Comparison of ENCODE assay signal across 7 cellular contexts in the genomic region with DNA sequence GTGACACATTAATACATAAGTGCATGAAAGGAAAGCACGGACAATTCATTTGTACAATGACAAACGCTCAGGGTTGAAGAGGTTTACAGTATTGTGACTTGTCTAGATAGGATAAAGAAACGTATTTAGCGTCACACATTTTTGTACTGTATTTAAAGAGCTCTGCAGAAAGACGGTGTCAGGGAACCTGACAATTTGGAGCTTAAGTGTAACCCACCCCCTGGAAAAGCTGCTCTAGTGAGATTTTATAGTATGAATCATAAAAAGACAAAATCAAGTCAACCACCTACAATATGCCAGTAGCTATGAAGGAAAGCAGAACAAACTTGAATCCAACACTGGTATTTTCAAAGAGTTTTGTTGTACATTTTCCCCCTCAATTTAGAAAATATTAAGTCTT. TPM values are rescaled to one million over a fixed set of nuclear protein-coding genes. Genes with fewer than 3 reads are reported as not detected.
DNase-seq lines count a peak whose midpoint lies in the region; ATAC-seq, FAIRE-seq and TF ChIP-seq lines count a peak whose summit lies in the region.

No MANE protein-coding gene starts in this region.

- no TSS peak for BruUV-seq in Panc1 (replicated peaks; lab: Mats Ljungman, UMichigan)

- no peak for DNase-seq in H9
- no peak for DNase-seq in Panc1 (ENCODE audit: low read depth, low spot score)
- DNase-seq in esophagus muscularis mucosa (ENCODE audit: extremely low spot score), result no peak
- no peak for DNase-seq in sigmoid colon
- no peak for DNase-seq in stimulated activated naive CD4-positive, alpha-beta T cell (lab: John Stamatoyannopoulos, UW)
- DNase-seq in HTR-8/SVneo (ENCODE audit: insufficient read length, low spot score), result no peak

- H3K79me2 ChIP-seq in H9 (ENCODE audit: insufficient read depth, low read length), result peaks cover 96% of the 10 kb centered on the region

- H2AK5ac ChIP-seq in H9 (ENCODE audit: insufficient read length, low read length), result no peak overlapping the region

- TF ChIP-seq POLR2A in esophagus muscularis mucosa (IDR thresholded peaks at IDR 0.05; ENCODE audit: low read depth), result no peak
- TF ChIP-seq POLR2A in sigmoid colon (IDR thresholded peaks at IDR 0.05), result no peak

- no peak overlapping the region for H2AFZ ChIP-seq in H9 (ENCODE audit: low read length)

- no CpG with 5 or more reads among the region's 5 CpGs for WGBS in H9 (ENCODE audit: extremely low coverage, insufficient read length, low lambda C conversion rate)
- WGBS in esophagus muscularis mucosa, result 4% methylated on average over 5 of the region's 5 CpGs
- WGBS in sigmoid colon, 2 donors, result 5% methylated on average over 5 of the region's 5 CpGs

- H3K4me1 Mint-ChIP-seq in H9, result peaks cover 77 to 78% of the 10 kb centered on the region in 2 experiments

- H2BK12ac ChIP-seq in H9 (ENCODE audit: insufficient read length, low read depth, low read length), result no peak overlapping the region

- H3K4ac ChIP-seq in H9 (ENCODE audit: low read depth, low read length), result no peak overlapping the region

- no peak overlapping the region for H3K27ac ChIP-seq in H9 (ENCODE audit: insufficient read length, low read depth, low read length)
- H3K27ac ChIP-seq in Panc1 (ENCODE audit: low read length), result peak overlapping the region; percentile 36; the same call in 1 of the 2 replicates
- peak overlapping the region in 2 of 4 donors; percentile 4 to 98 for H3K27ac ChIP-seq in esophagus muscularis mucosa (replicated peaks in 1 of 4)
- H3K27ac ChIP-seq in sigmoid colon, result peak overlapping the region in 3 of 4 donors; percentile 0 to 100 (median 30)

- H4K5ac ChIP-seq in H9 (ENCODE audit: insufficient read length, low read depth, low read length), result no peak overlapping the region

- H3K56ac ChIP-seq in H9 (ENCODE audit: insufficient read length, low read depth, low read length), result no peak overlapping the region

- H3K4me1 ChIP-seq in H9 (ENCODE audit: insufficient read depth, low read length) (peaks cover 13% of the 10 kb centered on the region), Panc1 (ENCODE audit: control insufficient read depth, insufficient read depth, low read length) (peaks cover 70% of the 10 kb centered on the region), esophagus muscularis mucosa (peaks cover 76 to 91% (median 83%) of the 10 kb centered on the region in 4 donors), sigmoid colon (peaks cover 0 to 90% (median 83%) of the 10 kb centered on the region in 4 donors)

- H3K4me3 ChIP-seq in Panc1 (ENCODE audit: low read depth in 2 of 2, low read length in 2 of 2), result peak overlapping the region; percentile 9 to 94; a peak in 3 of 4 replicates
- H3K4me3 ChIP-seq in esophagus muscularis mucosa, result peak overlapping the region; percentile 10 to 99 (median 86)
- peak overlapping the region in 2 of 4 donors; percentile 8 to 20 for H3K4me3 ChIP-seq in sigmoid colon

- peaks cover 62 to 85% (median 81%) of the 10 kb centered on the region in 3 experiments for H3K36me3 Mint-ChIP-seq in H9 (ENCODE audit: insufficient read depth in 1 of 3, low read depth in 3 of 3)

- H3K23ac ChIP-seq in H9 (ENCODE audit: insufficient read length, low read depth, low read length), result no peak overlapping the region

- H2BK120ac ChIP-seq in H9 (ENCODE audit: low read depth, low read length, poor library complexity, severe bottlenecking), result no peak overlapping the region

- H3K18ac ChIP-seq in H9 (ENCODE audit: insufficient read length, low read depth, low read length), result no peak overlapping the region

- TF ChIP-seq CTCF in H9 (conservative IDR thresholded peaks at IDR 0.05), result no peak
- no peak for TF ChIP-seq CTCF in Panc1 (IDR thresholded peaks at IDR 0.05)
- no peak for TF ChIP-seq CTCF in esophagus muscularis mucosa (IDR thresholded peaks at IDR 0.05)
- TF ChIP-seq CTCF in sigmoid colon (IDR thresholded peaks at IDR 0.05), result no peak

- FAIRE-seq in HTR-8/SVneo (lab: Jason Lieb, UNC), result no peak

- in situ Hi-C loops in Panc1 (cut with HindIII; ENCODE audit: low pct_unique_long_range_greater_than_20kb, low sequenced_read_pairs), result no loop called here

- H3K27me3 Mint-ChIP-seq in H9 (ENCODE audit: low read depth), result no peaks in the 10 kb centered on the region

- H4K8ac ChIP-seq in H9 (replicated peaks; ENCODE audit: insufficient read length, low read depth, low read length), result no peak overlapping the region

- no peak overlapping the region for H3T11ph ChIP-seq in H9 (ENCODE audit: low read length)

- H3K36me3 ChIP-seq in Panc1 (ENCODE audit: control insufficient read depth, insufficient read depth, low read length) (peaks cover 45% of the 10 kb centered on the region), esophagus muscularis mucosa (no peaks in the 10 kb centered on the region), sigmoid colon (no peaks in the 10 kb centered on the region)

- no peak overlapping the region for H3K9ac ChIP-seq in H9 (ENCODE audit: extremely low read depth, insufficient read length, low read length)

- CTCF ChIA-PET in Panc1 (lab: Charles Lee), result no interaction called here

- no peak overlapping the region for H2BK20ac ChIP-seq in H9 (ENCODE audit: low read depth, low read length, poor library complexity, severe bottlenecking)

- peak overlapping the region in 1 of 3 experiments; percentile 75; a peak in 1 of 7 replicates for H3K27ac Mint-ChIP-seq in H9

- intact Hi-C loops in Panc1 (cut with micrococcal nuclease; ENCODE audit: unreplicated experiment), result loop anchor here (10.0 kb wide), 1 partner anchor 117 kb away; no protein-coding TSS in a partner anchor
- intact Hi-C loops in esophagus muscularis mucosa (cut with DNase I), result loop anchor here (10.0 kb wide), 1 partner anchor 277 kb away; no protein-coding TSS in a partner anchor
- intact Hi-C loops in sigmoid colon (cut with DNase I), result loop anchor here (10.0 kb wide), 2 partner anchors 347 to 483 kb away; a partner anchor contains a TSS

- peak overlapping the region; percentile 69 to 100 for H3K4me3 Mint-ChIP-seq in H9

- TF ChIP-seq EP300 in esophagus muscularis mucosa (IDR thresholded peaks at IDR 0.05) (no peak), sigmoid colon (IDR thresholded peaks at IDR 0.05) (no peak)

- H3K27me3 ChIP-seq in H9 (ENCODE audit: insufficient read depth, low read length) (no peaks in the 10 kb centered on the region), Panc1 (ENCODE audit: control insufficient read depth, insufficient read depth, low read length) (no peaks in the 10 kb centered on the region), esophagus muscularis mucosa (no peaks in the 10 kb centered on the region), sigmoid colon (no peaks in the 10 kb centered on the region)

- H3K4me2 ChIP-seq in H9 (ENCODE audit: insufficient read depth, insufficient read length, low read length), result no peak overlapping the region

- H4K91ac ChIP-seq in H9 (ENCODE audit: insufficient read length, low read depth, low read length), result no peak overlapping the region

- no peak overlapping the region for H3K14ac ChIP-seq in H9 (ENCODE audit: insufficient read depth, low read length)

- POLR2A ChIA-PET in Panc1 (lab: Charles Lee), result interaction anchor here (0.6 kb wide), 1 partner anchor 324 kb away, joined by 5 read pairs; no protein-coding TSS in a partner anchor

- no peak for ATAC-seq in Panc1
- ATAC-seq in HG03342 (IDR thresholded peaks at IDR 0.05; ENCODE audit: unreplicated experiment), result no peak

- no peak overlapping the region for H2BK15ac ChIP-seq in H9 (ENCODE audit: low read depth, low read length)

- no peak overlapping the region for H2BK5ac ChIP-seq in H9 (ENCODE audit: insufficient read length, low read length)

- no peaks in the 10 kb centered on the region for H3K79me1 ChIP-seq in H9 (ENCODE audit: insufficient read depth, low read depth, low read length, poor library complexity, severe bottlenecking)

- peaks cover 15% of the 10 kb centered on the region for H3K23me2 ChIP-seq in H9 (ENCODE audit: insufficient read length, low read depth, low read length, poor library complexity, severe bottlenecking)

- H4K20me1 ChIP-seq in H9 (ENCODE audit: control insufficient read depth, insufficient read depth, insufficient read length), result no peaks in the 10 kb centered on the region

- H3K9me3 ChIP-seq in H9 (ENCODE audit: control insufficient read depth, low read depth, low read length) (no peaks in the 10 kb centered on the region), Panc1 (ENCODE audit: control insufficient read depth, insufficient read depth, low read depth, low read length) (no peaks in the 10 kb centered on the region), esophagus muscularis mucosa (no peaks in the 10 kb centered on the region), sigmoid colon (no peaks in the 10 kb centered on the region)

- peaks cover 0 to 4% of the 10 kb centered on the region in 2 experiments; a peak in 1 of 5 replicates for H3K9me3 Mint-ChIP-seq in H9

RNA-seq across cellular contexts. Expression of a gene that starts 5.6 kb away (rescaled TPM):
- total RNA-seq in H9 (2021) (344 and 349 TPM in 2 replicates), Panc1 (2021; ENCODE audit: unreplicated experiment) (171 TPM), esophagus muscularis mucosa (100 to 1,000 TPM in 1 of 4 donors, 10 to 100 TPM in 3; 73.8 to 164 (median 85.1) TPM), sigmoid colon (100 to 1,000 TPM; 113 to 159 (median 123) TPM)
- 264 TPM for polyA plus RNA-seq in Panc1 (2012; ENCODE audit: insufficient read length)
- polyA plus RNA-seq in sigmoid colon, result 10 to 100 TPM; 62.5 to 86.7 (median 64.0) TPM
